ENCODE assay signal across 34 cellular contexts in genomic region chrX:36930491-36930890, GRCh38.
"Had no signal": no experiment of that assay in that cellular context is flagged by ENCODE, and none has a peak within 500 bp of the region (broad histone marks: within the 10 kb centered on the region; RNA-seq: fewer than 3 reads in every experiment).

No MANE protein-coding gene starts in this region.

- DNase-seq: Karpas-422, Kasumi-1, MG63, MM.1S, MV-4-11, NCI-H1048, NCI-H1092, NCI-H1092 treated with DMSO at 0.1 percent for 48 hours, NCI-H1105, NCI-H1105 treated with DMSO at 0.1 percent for 48 hours, NCI-H1417 treated with DMSO at 0.1 percent for 48 hours, NCI-H1436, NCI-H1436 treated with DMSO at 0.1 percent for 48 hours, NCI-H146, NCI-H1694, NCI-H1694 treated with DMSO at 0.1 percent for 48 hours, NCI-H187, NCI-H187 treated with DMSO at 0.1 percent for 48 hours, NCI-H1930, NCI-H2029, NCI-H2029 treated with DMSO at 0.1 percent for 48 hours, NCI-H2081, NCI-H2081 treated with DMSO at 0.1 percent for 48 hours, NCI-H2107, NCI-H2171, NCI-H2171 treated with DMSO at 0.1 percent for 48 hours, NCI-H2227 treated with DMSO at 0.1 percent for 48 hours, NCI-H226, NCI-H345, NCI-H446, NCI-H446 treated with DMSO at 0.1 percent for 48 hours, NCI-H510A, NCI-H510A treated with DMSO at 0.1 percent for 48 hours, NCI-H524 had no signal

- H3K36me3 ChIP-seq: MG63 had no signal

- H3K4me3 ChIP-seq: MG63 had no signal

- H3K9me3 ChIP-seq: MG63 had no signal

- H3K27me3 ChIP-seq: MG63 had no signal
